Comparison of ENCODE assay signal across 10 cellular contexts in genomic region chr1:21669033-21669286, GRCh38. TPM values are rescaled to one million over a fixed set of nuclear protein-coding genes. Genes with fewer than 3 reads are reported as not detected.
DNase-seq lines count a peak whose midpoint lies in the region; ATAC-seq and TF ChIP-seq lines count a peak whose summit lies in the region.
"Had no signal": no experiment of that assay in that cellular context is flagged by ENCODE, and none has a peak within 500 bp of the region (broad histone marks: within the 10 kb centered on the region; RNA-seq: fewer than 3 reads in every experiment).

No MANE protein-coding gene starts in this region.

- H3K4me1 ChIP-seq in ascending aorta (peaks cover 11 to 39% of the 10 kb centered on the region in 2 donors), iPS-15b (ENCODE audit: control insufficient read depth, insufficient read depth, low read length) (no peaks in the 10 kb centered on the region)

- DNase-seq in HL-60 (ENCODE audit: low read depth in 1 of 2, low spot score in 1 of 2), result no peak
- DNase-seq in ascending aorta (ENCODE audit: low spot score in 2 of 2), result peak in 1 of 2 donors; percentile 48
- no peak for DNase-seq in retina
- DNase-seq in HCEC 1CT, result no peak
- DNase-seq in stimulated activated naive CD4-positive, alpha-beta T cell (lab: John Stamatoyannopoulos, UW), result no peak
- DNase-seq: NCI-H2107, SW 1271 had no signal

- intact Hi-C loops in ascending aorta (cut with DNase I), result no loop called here

- peak overlapping the region; percentile 30 for H3K4me3 ChIP-seq in HL-60 (replicated peaks; ENCODE audit: insufficient read depth, low read length)
- H3K4me3 ChIP-seq in ascending aorta, result peak overlapping the region; percentile 55 to 58
- H3K4me3 ChIP-seq in iPS-15b (ENCODE audit: low read depth, low read length), result peak overlapping the region; percentile 66
- H3K4me3 ChIP-seq in skin epidermis, result peak overlapping the region; percentile 7 to 37 (median 22)

- no peaks in the 10 kb centered on the region for H3K9me3 ChIP-seq in ascending aorta
- no peaks in the 10 kb centered on the region for H3K9me3 ChIP-seq in iPS-15b (ENCODE audit: control insufficient read depth, insufficient read depth, low read length)

- no peak overlapping the region for H3K9ac ChIP-seq in iPS-15b (ENCODE audit: low read depth, low read length)

- H3K27ac ChIP-seq in HL-60 (replicated peaks) (no peak overlapping the region), ascending aorta (no peak overlapping the region), skin epidermis (peak overlapping the region in 1 of 21 experiments; percentile 9)

- TF ChIP-seq CTCF in HL-60 (IDR thresholded peaks at IDR 0.05; ENCODE audit: insufficient read depth, low read length) (no peak), ascending aorta (IDR thresholded peaks at IDR 0.05) (no peak)

- no peaks in the 10 kb centered on the region for H3K27me3 ChIP-seq in HL-60 (ENCODE audit: insufficient read depth, poor library complexity, severe bottlenecking)
- H3K27me3 ChIP-seq in ascending aorta, result peaks cover 13% of the 10 kb centered on the region
- H3K27me3 ChIP-seq in iPS-15b (ENCODE audit: control insufficient read depth, insufficient read depth, low read length), result peaks cover 15% of the 10 kb centered on the region

- no peak for ATAC-seq in HG02763 (IDR thresholded peaks at IDR 0.05; ENCODE audit: unreplicated experiment)

- H3K36me3 ChIP-seq in ascending aorta (no peaks in the 10 kb centered on the region), iPS-15b (ENCODE audit: control insufficient read depth, insufficient read depth, low read length) (no peaks in the 10 kb centered on the region)

RNA-seq across cellular contexts. Expression of gene RAP1GAP, which starts 0.2 kb away (rescaled TPM):
- 0.64 TPM for total RNA-seq in ascending aorta
